1 cellular context compared by ENCODE assay signal in genomic region chr9:35116539-35116897, GRCh38.
A peak's percentile ranks its signal among the peaks of the same experiment; 100 is the strongest.
TF ChIP-seq lines count a peak whose summit lies in the region.

No MANE protein-coding gene starts in this region.

TF ChIP-seq in HEK293, 187 proteins besides CTCF, POLR2A, EP300 and RAD21 (continued from another document):
- TF ChIP-seq, protein P1, sequence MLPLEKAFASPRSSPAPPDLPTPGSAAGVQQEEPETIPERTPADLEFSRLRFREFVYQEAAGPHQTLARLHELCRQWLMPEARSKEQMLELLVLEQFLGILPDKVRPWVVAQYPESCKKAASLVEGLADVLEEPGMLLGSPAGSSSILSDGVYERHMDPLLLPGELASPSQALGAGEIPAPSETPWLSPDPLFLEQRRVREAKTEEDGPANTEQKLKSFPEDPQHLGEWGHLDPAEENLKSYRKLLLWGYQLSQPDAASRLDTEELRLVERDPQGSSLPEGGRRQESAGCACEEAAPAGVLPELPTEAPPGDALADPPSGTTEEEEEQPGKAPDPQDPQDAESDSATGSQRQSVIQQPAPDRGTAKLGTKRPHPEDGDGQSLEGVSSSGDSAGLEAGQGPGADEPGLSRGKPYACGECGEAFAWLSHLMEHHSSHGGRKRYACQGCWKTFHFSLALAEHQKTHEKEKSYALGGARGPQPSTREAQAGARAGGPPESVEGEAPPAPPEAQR (tag by site-specific recombination; IDR thresholded peaks at IDR 0.05): no peak
- TF ChIP-seq ZNF416 (tag by site-specific recombination; IDR thresholded peaks at IDR 0.05): no peak
- no peak for TF ChIP-seq ZNF433 (tag by site-specific recombination; IDR thresholded peaks at IDR 0.05; ENCODE audit: low read depth)
- TF ChIP-seq ZNF549 (tag by site-specific recombination; IDR thresholded peaks at IDR 0.05): no peak
- TF ChIP-seq ZXDB (tag by site-specific recombination; IDR thresholded peaks at IDR 0.05): no peak
- TF ChIP-seq ZNF341 (tag by site-specific recombination; IDR thresholded peaks at IDR 0.05; ENCODE audit: low read depth): no peak
- TF ChIP-seq ZNF10 (tag by site-specific recombination; IDR thresholded peaks at IDR 0.05): no peak
- no peak for TF ChIP-seq ZNF19 (tag by site-specific recombination; IDR thresholded peaks at IDR 0.05; ENCODE audit: low read depth)
- TF ChIP-seq, protein P2, sequence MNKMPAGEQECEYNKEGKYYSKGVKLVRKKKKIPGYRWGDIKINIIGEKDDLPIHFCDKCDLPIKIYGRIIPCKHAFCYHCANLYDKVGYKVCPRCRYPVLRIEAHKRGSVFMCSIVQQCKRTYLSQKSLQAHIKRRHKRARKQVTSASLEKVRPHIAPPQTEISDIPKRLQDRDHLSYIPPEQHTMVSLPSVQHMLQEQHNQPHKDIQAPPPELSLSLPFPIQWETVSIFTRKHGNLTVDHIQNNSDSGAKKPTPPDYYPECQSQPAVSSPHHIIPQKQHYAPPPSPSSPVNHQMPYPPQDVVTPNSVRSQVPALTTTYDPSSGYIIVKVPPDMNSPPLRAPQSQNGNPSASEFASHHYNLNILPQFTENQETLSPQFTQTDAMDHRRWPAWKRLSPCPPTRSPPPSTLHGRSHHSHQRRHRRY (tag by site-specific recombination; IDR thresholded peaks at IDR 0.05): no peak
- TF ChIP-seq ELK4 (IDR thresholded peaks at IDR 0.05; ENCODE audit: borderline replicate concordance, low read depth, low read length): no peak
- TF ChIP-seq, protein P3, sequence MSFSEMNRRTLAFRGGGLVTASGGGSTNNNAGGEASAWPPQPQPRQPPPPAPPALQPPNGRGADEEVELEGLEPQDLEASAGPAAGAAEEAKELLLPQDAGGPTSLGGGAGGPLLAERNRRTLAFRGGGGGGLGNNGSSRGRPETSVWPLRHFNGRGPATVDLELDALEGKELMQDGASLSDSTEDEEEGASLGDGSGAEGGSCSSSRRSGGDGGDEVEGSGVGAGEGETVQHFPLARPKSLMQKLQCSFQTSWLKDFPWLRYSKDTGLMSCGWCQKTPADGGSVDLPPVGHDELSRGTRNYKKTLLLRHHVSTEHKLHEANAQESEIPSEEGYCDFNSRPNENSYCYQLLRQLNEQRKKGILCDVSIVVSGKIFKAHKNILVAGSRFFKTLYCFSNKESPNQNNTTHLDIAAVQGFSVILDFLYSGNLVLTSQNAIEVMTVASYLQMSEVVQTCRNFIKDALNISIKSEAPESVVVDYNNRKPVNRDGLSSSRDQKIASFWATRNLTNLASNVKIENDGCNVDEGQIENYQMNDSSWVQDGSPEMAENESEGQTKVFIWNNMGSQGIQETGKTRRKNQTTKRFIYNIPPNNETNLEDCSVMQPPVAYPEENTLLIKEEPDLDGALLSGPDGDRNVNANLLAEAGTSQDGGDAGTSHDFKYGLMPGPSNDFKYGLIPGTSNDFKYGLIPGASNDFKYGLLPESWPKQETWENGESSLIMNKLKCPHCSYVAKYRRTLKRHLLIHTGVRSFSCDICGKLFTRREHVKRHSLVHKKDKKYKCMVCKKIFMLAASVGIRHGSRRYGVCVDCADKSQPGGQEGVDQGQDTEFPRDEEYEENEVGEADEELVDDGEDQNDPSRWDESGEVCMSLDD (tag by site-specific recombination; IDR thresholded peaks at IDR 0.05): 0 out of 2 replicates have a peak, but pooled peaks have one; percentile 57
- no peak for TF ChIP-seq GLI4 (tag by site-specific recombination; IDR thresholded peaks at IDR 0.05)
- TF ChIP-seq ZNF501 (tag by site-specific recombination; IDR thresholded peaks at IDR 0.05): no peak
- peak; percentile 52; the same call in 1 of the 2 replicates for TF ChIP-seq SCRT2 (tag by site-specific recombination; IDR thresholded peaks at IDR 0.05)
- no peak for TF ChIP-seq ZNF449 (tag by site-specific recombination; IDR thresholded peaks at IDR 0.05)
- TF ChIP-seq ZBTB20 (tag by site-specific recombination; IDR thresholded peaks at IDR 0.05): peak; percentile 36; the same call in 1 of the 2 replicates
